Comparison of ENCODE assay signal across 1 cellular context in the genomic region with DNA sequence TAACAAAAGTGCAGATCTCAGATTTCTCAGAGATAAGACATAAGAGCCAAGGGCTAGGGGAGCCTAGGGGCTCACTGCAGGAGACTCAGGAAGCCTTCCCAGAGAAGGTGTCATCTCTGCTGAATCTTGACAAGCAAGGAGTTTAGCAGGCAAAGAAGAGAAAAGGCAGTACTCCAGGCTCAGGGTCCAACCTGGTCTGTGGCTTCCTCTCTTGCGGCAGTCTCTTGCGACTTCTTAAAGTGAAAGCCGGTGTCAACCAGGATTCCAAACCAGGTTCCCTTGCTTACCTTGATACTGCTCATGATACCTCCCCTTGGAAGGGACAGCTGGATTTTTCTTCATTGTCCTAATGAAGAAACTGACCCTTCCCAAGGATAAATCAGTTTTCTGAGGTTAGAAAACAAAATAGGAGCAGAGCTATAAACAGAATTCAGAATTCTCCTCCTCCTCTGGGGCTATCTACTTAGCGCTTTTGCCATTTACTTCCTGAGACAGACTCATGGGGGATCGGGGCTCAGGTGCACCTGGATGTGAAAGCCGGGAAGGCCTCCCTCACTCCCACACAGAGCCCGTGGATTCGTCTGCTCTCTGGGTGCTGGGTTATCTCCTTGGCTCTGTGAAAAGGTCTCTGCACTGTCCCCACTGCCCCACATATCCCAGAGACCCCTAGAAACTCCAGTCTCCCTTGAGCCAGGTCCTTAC.
TF ChIP-seq lines count a peak whose summit lies in the region.

No MANE protein-coding gene starts in this region.

TF ChIP-seq in endothelial cell of umbilical vein, 7 proteins besides CTCF, POLR2A, EP300 and RAD21:
- TF ChIP-seq, protein P1, sequence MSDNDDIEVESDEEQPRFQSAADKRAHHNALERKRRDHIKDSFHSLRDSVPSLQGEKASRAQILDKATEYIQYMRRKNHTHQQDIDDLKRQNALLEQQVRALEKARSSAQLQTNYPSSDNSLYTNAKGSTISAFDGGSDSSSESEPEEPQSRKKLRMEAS (IDR thresholded peaks at IDR 0.05; ENCODE audit: insufficient read depth, insufficient read length): no peak
- no peak for TF ChIP-seq MYC (IDR thresholded peaks at IDR 0.05; ENCODE audit: low read depth, low read length)
- TF ChIP-seq JUN (IDR thresholded peaks at IDR 0.05; ENCODE audit: borderline replicate concordance, insufficient read depth, insufficient read length, low read depth): no peak
- no peak for TF ChIP-seq POLR2AphosphoS5 (IDR thresholded peaks at IDR 0.05; ENCODE audit: insufficient read depth, low read depth, low read length)
- TF ChIP-seq GATA2 (IDR thresholded peaks at IDR 0.05; ENCODE audit: insufficient read depth, insufficient read length, low read depth, low read length): no peak
- TF ChIP-seq EZH2 (IDR thresholded peaks at IDR 0.05; ENCODE audit: borderline replicate concordance, low read depth, low read length, severe bottlenecking): no peak
- no peak for TF ChIP-seq FOS (IDR thresholded peaks at IDR 0.05; ENCODE audit: borderline replicate concordance, insufficient read depth, low read length)
